In the genomic region with DNA sequence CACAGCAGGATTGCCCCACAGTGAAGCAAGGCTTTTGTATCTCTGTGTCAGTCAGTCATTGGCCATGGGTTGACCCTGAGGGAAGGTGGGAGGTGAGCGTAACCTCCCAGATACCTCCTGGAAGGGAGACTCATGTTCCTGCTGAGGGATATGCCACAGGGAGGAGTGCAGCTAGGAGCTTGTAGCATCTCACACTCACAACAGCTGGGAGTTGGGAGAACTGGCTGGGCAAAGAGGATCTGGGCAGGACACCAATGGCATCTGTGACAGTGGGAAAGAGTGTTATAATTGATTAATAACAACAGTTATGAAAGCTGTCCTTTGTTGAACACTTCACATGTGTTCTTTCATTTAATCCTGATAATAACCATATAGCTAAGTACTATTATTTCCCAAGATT, we compare ENCODE assay signal across 33 cellular contexts.
"Had no signal": no experiment of that assay in that cellular context is flagged by ENCODE, and none has a peak within 500 bp of the region (broad histone marks: within the 10 kb centered on the region; RNA-seq: fewer than 3 reads in every experiment).

No MANE protein-coding gene starts in this region.

- H3K4me3 ChIP-seq: adrenal gland, breast epithelium, cardiac muscle cell, colonic mucosa, gastrocnemius medialis, heart left ventricle had no signal

- H3K27me3 Mint-ChIP-seq: activated naive CD4-positive, alpha-beta T cell treated with anti-CD3 and anti-CD28 coated beads, Interleukin-2, amount 50 U/mL, for 24 hours; activated naive CD8-positive, alpha-beta T cell treated with anti-CD3 and anti-CD28 coated beads for 36 hours had no signal

- H3K27me3 ChIP-seq: adrenal gland, breast epithelium, cardiac muscle cell, colonic mucosa, gastrocnemius medialis, heart left ventricle had no signal

- H3K27ac ChIP-seq: adrenal gland, breast epithelium, cardiac muscle cell, colonic mucosa, foreskin keratinocyte, gastrocnemius medialis, heart left ventricle had no signal

- H3K27ac Mint-ChIP-seq: activated CD4-positive, alpha-beta T cell treated with anti-CD3 and anti-CD28 coated beads for 36 hours; activated CD4-positive, alpha-beta T cell treated with anti-CD3 and anti-CD28 coated beads, Interleukin-2, amount 10 ng/mL, durations not matched to agents 24 days and 14 days; activated CD8-positive, alpha-beta T cell treated with anti-CD3 and anti-CD28 coated beads for 36 hours; activated naive CD4-positive, alpha-beta T cell treated with anti-CD3 and anti-CD28 coated beads for 36 hours; activated naive CD4-positive, alpha-beta T cell treated with anti-CD3 and anti-CD28 coated beads, Interleukin-2, amount 50 U/mL, for 24 hours; activated naive CD8-positive, alpha-beta T cell treated with anti-CD3 and anti-CD28 coated beads for 36 hours; activated naive CD8-positive, alpha-beta T cell treated with anti-CD3 and anti-CD28 coated beads, Interleukin-2, amount 50 U/mL, for 24 hours; activated T-helper 1 cell treated with anti-CD3 and anti-CD28 coated beads, Interleukin-12 subunit alpha, Interleukin-12 subunit beta, Interleukin-2, Interleukin-4 antibody, amounts not matched to agents 30 ng/mL and 10 ng/mL and 1 ng/mL, durations not matched to agents 14 hours and 24 hours and 36 hours; activated T-helper 2 cell treated with anti-CD3 and anti-CD28 coated beads, Interferon-gamma antibody, Interleukin-2, Interleukin-4, amounts not matched to agents 10 μg/mL and 5 μg/mL and 100 μg/mL, durations not matched to agents 14 hours and 24 hours and 36 hours; brain; T-cell; T-helper 1 cell treated with Interleukin-12 subunit alpha and Interleukin-12 subunit beta and Interleukin-4 antibody, amounts not matched to agents 30 μg/mL and 1 μg/mL, for 36 hours; T-helper 2 cell treated with Interferon-gamma antibody and Interleukin-4, amounts not matched to agents 5 μg/mL and 100 μg/mL, for 36 hours had no signal

- H3K4me1 Mint-ChIP-seq: activated CD4-positive, alpha-beta T cell treated with anti-CD3 and anti-CD28 coated beads for 36 hours; activated CD4-positive, alpha-beta T cell treated with anti-CD3 and anti-CD28 coated beads, Interleukin-2, amount 10 ng/mL, durations not matched to agents 24 days and 14 days; activated naive CD4-positive, alpha-beta T cell treated with anti-CD3 and anti-CD28 coated beads, Interleukin-2, amount 50 U/mL, for 24 hours; activated naive CD8-positive, alpha-beta T cell treated with anti-CD3 and anti-CD28 coated beads for 36 hours; activated naive CD8-positive, alpha-beta T cell treated with anti-CD3 and anti-CD28 coated beads, Interleukin-2, amount 50 U/mL, for 24 hours; T-cell had no signal

- H3K36me3 Mint-ChIP-seq: activated naive CD4-positive, alpha-beta T cell treated with anti-CD3 and anti-CD28 coated beads, Interleukin-2, amount 50 U/mL, for 24 hours; T-cell had no signal

- DNase-seq: activated CD4-positive, alpha-beta T cell treated with anti-CD3 and anti-CD28 coated beads for 36 hours; activated CD4-positive, alpha-beta T cell treated with anti-CD3 and anti-CD28 coated beads, Interleukin-2, amount 10 ng/mL, durations not matched to agents 24 days and 14 days; activated CD4-positive, CD25-positive, alpha-beta regulatory T cell; activated CD4-positive, CD25-positive, alpha-beta regulatory T cell treated with anti-CD3 and anti-CD28 coated beads, Interleukin-2, amount 50 U/mL, for 72 hours; activated CD8-positive, alpha-beta T cell treated with anti-CD3 and anti-CD28 coated beads for 36 hours; activated effector memory CD4-positive, alpha-beta T cell treated with anti-CD3 and anti-CD28 coated beads, Interleukin-2, amount 50 U/mL, for 16 hours; activated naive CD4-positive, alpha-beta T cell treated with anti-CD3 and anti-CD28 coated beads for 36 hours; activated naive CD8-positive, alpha-beta T cell treated with anti-CD3 and anti-CD28 coated beads for 36 hours; activated naive CD8-positive, alpha-beta T cell treated with anti-CD3 and anti-CD28 coated beads, Interleukin-2, amount 50 U/mL, for 24 hours; activated T-cell treated with anti-CD3 and anti-CD28 coated beads, Interleukin-2, amount 50 U/mL, for 1 hour; activated T-cell treated with anti-CD3 and anti-CD28 coated beads, Interleukin-2, amount 50 U/mL, for 48 hours; adrenal gland; amygdala; aorta; central memory CD4-positive, alpha-beta T cell; cerebellar nuclear complex; colonic mucosa; effector CD8-positive, alpha-beta T cell; foreskin keratinocyte; gastrocnemius medialis; glutamatergic neuron; heart left ventricle; SW 1271; T-cell; T1000 had no signal

- H3K9me3 ChIP-seq: colonic mucosa had no signal

- H3K36me3 ChIP-seq: adrenal gland, breast epithelium, cardiac muscle cell, colonic mucosa, gastrocnemius medialis, heart left ventricle had no signal

- H3K4me3 Mint-ChIP-seq: activated CD4-positive, alpha-beta T cell treated with anti-CD3 and anti-CD28 coated beads for 36 hours; activated CD4-positive, alpha-beta T cell treated with anti-CD3 and anti-CD28 coated beads, Interleukin-2, amount 10 ng/mL, durations not matched to agents 24 days and 14 days; activated CD8-positive, alpha-beta T cell treated with anti-CD3 and anti-CD28 coated beads for 36 hours; activated naive CD4-positive, alpha-beta T cell treated with anti-CD3 and anti-CD28 coated beads for 36 hours; activated naive CD4-positive, alpha-beta T cell treated with anti-CD3 and anti-CD28 coated beads, Interleukin-2, amount 50 U/mL, for 24 hours; activated naive CD8-positive, alpha-beta T cell treated with anti-CD3 and anti-CD28 coated beads for 36 hours; activated naive CD8-positive, alpha-beta T cell treated with anti-CD3 and anti-CD28 coated beads, Interleukin-2, amount 50 U/mL, for 24 hours; activated T-helper 1 cell treated with anti-CD3 and anti-CD28 coated beads, Interleukin-12 subunit alpha, Interleukin-12 subunit beta, Interleukin-2, Interleukin-4 antibody, amounts not matched to agents 30 ng/mL and 10 ng/mL and 1 ng/mL, durations not matched to agents 14 hours and 24 hours and 36 hours; brain; T-cell; T-helper 1 cell treated with Interleukin-12 subunit alpha and Interleukin-12 subunit beta and Interleukin-4 antibody, amounts not matched to agents 30 μg/mL and 1 μg/mL, for 36 hours; T-helper 2 cell treated with Interferon-gamma antibody and Interleukin-4, amounts not matched to agents 5 μg/mL and 100 μg/mL, for 36 hours had no signal

- H3K4me1 ChIP-seq: adrenal gland, breast epithelium, colonic mucosa, foreskin keratinocyte had no signal
